In genomic region chr22:50434849-50435700, GRCh38 we compare ENCODE assay signal across 20 cellular contexts. TPM values are rescaled to one million over a fixed set of nuclear protein-coding genes. Genes with fewer than 3 reads are reported as not detected.
DNase-seq lines count a peak whose midpoint lies in the region; ATAC-seq, FAIRE-seq and TF ChIP-seq lines count a peak whose summit lies in the region.
"Had no signal": no experiment of that assay in that cellular context is flagged by ENCODE, and none has a peak within 500 bp of the region (broad histone marks: within the 10 kb centered on the region; RNA-seq: fewer than 3 reads in every experiment).

No MANE protein-coding gene starts in this region.

- no peaks in the 10 kb centered on the region for H3K9me3 Mint-ChIP-seq in activated T-cell treated with anti-CD3 and anti-CD28 coated beads, Interleukin-2, amount 50 U/mL, for 24 hours
- H3K9me3 Mint-ChIP-seq in Caco-2 (ENCODE audit: unreplicated experiment): no peaks in the 10 kb centered on the region
- H3K9me3 Mint-ChIP-seq: nephron progenitor cell had no signal

- BruUV-seq in Caco-2 (replicated peaks; lab: Mats Ljungman, UMichigan): no TSS peak

- peak; percentile 88 for FAIRE-seq in bronchial epithelial cell (lab: Jason Lieb, UNC)
- FAIRE-seq: H54, urothelium cell line had no signal

- H3K9me3 ChIP-seq in Caco-2: no peaks in the 10 kb centered on the region
- no peaks in the 10 kb centered on the region for H3K9me3 ChIP-seq in right lobe of liver

- H3K27me3 ChIP-seq in Caco-2 (replicated peaks; ENCODE audit: control insufficient read depth, insufficient read depth, low read length): no peaks in the 10 kb centered on the region
- no peaks in the 10 kb centered on the region for H3K27me3 ChIP-seq in bronchial epithelial cell (ENCODE audit: control insufficient read depth, insufficient read depth, low read length)
- no peaks in the 10 kb centered on the region for H3K27me3 ChIP-seq in right lobe of liver

- POLR2A ChIA-PET in Caco-2 (lab: Charles Lee): no interaction called here

- H3K4me1 ChIP-seq in Caco-2: no peaks in the 10 kb centered on the region
- no peaks in the 10 kb centered on the region for H3K4me1 ChIP-seq in right lobe of liver

- H3K4me3 ChIP-seq in Caco-2 (ENCODE audit: low read depth, low read length) (no peak overlapping the region), bronchial epithelial cell (ENCODE audit: low read depth, low read length) (no peak overlapping the region), right lobe of liver (no peak overlapping the region)

- CTCF ChIA-PET in Caco-2 (lab: Charles Lee): no interaction called here

- TF ChIP-seq CTCF in Caco-2 (IDR thresholded peaks at IDR 0.05; ENCODE audit: insufficient read depth in 1 of 2, low read depth in 1 of 2, low read length in 1 of 2, severe bottlenecking in 1 of 2, unreplicated experiment in 1 of 2): no peak
- no peak for TF ChIP-seq CTCF in bronchial epithelial cell (IDR thresholded peaks at IDR 0.05; ENCODE audit: insufficient read depth, low read length, severe bottlenecking)
- TF ChIP-seq CTCF in right lobe of liver (IDR thresholded peaks at IDR 0.05): no peak

- H3K4me1 Mint-ChIP-seq in activated T-cell treated with anti-CD3 and anti-CD28 coated beads, Interleukin-2, amount 50 U/mL, for 24 hours (ENCODE audit: low read depth): no peaks in the 10 kb centered on the region
- no peaks in the 10 kb centered on the region for H3K4me1 Mint-ChIP-seq in Caco-2 (ENCODE audit: low read depth, unreplicated experiment)
- H3K4me1 Mint-ChIP-seq: activated CD4-positive, alpha-beta T cell treated with anti-CD3 and anti-CD28 coated beads for 36 hours; nephron progenitor cell had no signal

- no peak overlapping the region for H3K27ac ChIP-seq in right lobe of liver

- intact Hi-C loops in Caco-2 (cut with micrococcal nuclease; ENCODE audit: unreplicated experiment) (no loop called here), right lobe of liver (cut with DNase I) (no loop called here)

- peaks cover 74% of the 10 kb centered on the region for H3K36me3 Mint-ChIP-seq in activated T-cell treated with anti-CD3 and anti-CD28 coated beads, Interleukin-2, amount 50 U/mL, for 24 hours (ENCODE audit: low read depth)
- peaks cover 37% of the 10 kb centered on the region for H3K36me3 Mint-ChIP-seq in Caco-2 (ENCODE audit: insufficient read depth, unreplicated experiment)

- peak overlapping the region; percentile 67 for H3K27ac Mint-ChIP-seq in activated T-cell treated with anti-CD3 and anti-CD28 coated beads, Interleukin-2, amount 50 U/mL, for 24 hours
- peak overlapping the region; percentile 45 for H3K27ac Mint-ChIP-seq in Caco-2 (ENCODE audit: unreplicated experiment)
- H3K27ac Mint-ChIP-seq: activated CD4-positive, alpha-beta T cell treated with anti-CD3 and anti-CD28 coated beads for 36 hours; nephron progenitor cell had no signal

- no peak overlapping the region for H3K4me3 Mint-ChIP-seq in activated T-cell treated with anti-CD3 and anti-CD28 coated beads, Interleukin-2, amount 50 U/mL, for 24 hours
- no peak overlapping the region for H3K4me3 Mint-ChIP-seq in Caco-2 (ENCODE audit: unreplicated experiment)
- H3K4me3 Mint-ChIP-seq: activated CD4-positive, alpha-beta T cell treated with anti-CD3 and anti-CD28 coated beads for 36 hours; nephron progenitor cell had no signal

- H3K36me3 ChIP-seq in Caco-2 (ENCODE audit: control insufficient read depth, insufficient read depth, low read length) (peaks cover 4% of the 10 kb centered on the region), bronchial epithelial cell (ENCODE audit: control insufficient read depth, insufficient read depth, low read length) (peaks cover 38% of the 10 kb centered on the region), right lobe of liver (peaks cover 18 to 82% (median 53%) of the 10 kb centered on the region in 4 donors)

- no peak for DNase-seq in activated T-cell treated with anti-CD3 and anti-CD28 coated beads, Interleukin-2, amount 50 U/mL, for 24 hours
- no peak for DNase-seq in activated T-cell treated with anti-CD3 and anti-CD28 coated beads, Interleukin-2, amount 50 U/mL, for 1 hour
- DNase-seq in Caco-2: no peak
- DNase-seq in bronchial epithelial cell (ENCODE audit: low read depth): peak; percentile 58
- DNase-seq in right lobe of liver: peak in 2 of 3 donors; percentile 21 to 57
- DNase-seq in occipital lobe (lab: John Stamatoyannopoulos, UW): no peak
- no peak for DNase-seq in NCI-H345 (lab: John Stamatoyannopoulos, UW)
- DNase-seq: activated CD4-positive, alpha-beta T cell treated with anti-CD3 and anti-CD28 coated beads for 36 hours; activated effector memory CD4-positive, alpha-beta T cell treated with Interleukin-2 at 50 U/mL for 16 hours; COR-L47; NCI-H1105; NCI-H2081; NCI-H524; nephron progenitor cell had no signal

- 81% methylated on average over 4 of the region's 38 CpGs for WGBS in right lobe of liver (ENCODE audit: insufficient coverage, low coverage, low lambda C conversion rate, missing lambda C conversion rate)

- ATAC-seq in right lobe of liver (no peak), GM18868 (IDR thresholded peaks at IDR 0.05; ENCODE audit: unreplicated experiment) (no peak)
- ATAC-seq: activated CD4-positive, alpha-beta T cell treated with anti-CD3 and anti-CD28 coated beads for 36 hours had no signal

- H3K27me3 Mint-ChIP-seq in activated T-cell treated with anti-CD3 and anti-CD28 coated beads, Interleukin-2, amount 50 U/mL, for 24 hours: no peaks in the 10 kb centered on the region
- no peaks in the 10 kb centered on the region for H3K27me3 Mint-ChIP-seq in Caco-2 (ENCODE audit: insufficient read depth, unreplicated experiment)
- H3K27me3 Mint-ChIP-seq: activated CD4-positive, alpha-beta T cell treated with anti-CD3 and anti-CD28 coated beads for 36 hours had no signal

- no peak for TF ChIP-seq POLR2A in right lobe of liver (IDR thresholded peaks at IDR 0.05)

RNA-seq across cellular contexts. Expression of gene SBF1, which starts 39.8 kb away (rescaled TPM):
- total RNA-seq in Caco-2 (2022) (77.8 and 82.8 TPM in 2 replicates), bronchial epithelial cell (123 and 129 TPM in 2 replicates), right lobe of liver (10 to 100 TPM; 18.3 to 28.9 (median 22.8) TPM), occipital lobe (97.0 TPM)

RNA-seq across cellular contexts. Expression of gene ADM2, which starts 46.3 kb away (rescaled TPM):
- total RNA-seq in Caco-2 (2022) (28.8 and 30.5 TPM in 2 replicates), bronchial epithelial cell (3.7 and 5.4 TPM in 2 replicates), right lobe of liver (10 to 100 TPM in 1 of 6 experiments, 1 to 10 TPM in 5; 1.0 to 19.2 (median 2.2) TPM), occipital lobe (not detected)
- total RNA-seq: A172, subcutaneous adipose tissue had no signal

RNA-seq across cellular contexts. Expression of gene MIOX, which starts 51.6 kb away (rescaled TPM):
- total RNA-seq in Caco-2 (2022) (0.32 TPM in 1 of 2 replicates, not detected in the other), bronchial epithelial cell (not detected in 2 replicates), right lobe of liver (not detected), occipital lobe (not detected)
- total RNA-seq: A172, Daoy, subcutaneous adipose tissue had no signal

Comparison
In these comparisons a context has a peak if more than half of its experiments do, and no peak if none do; other contexts are left out.
1. DNase-seq: peak in bronchial epithelial cell (single experiment) and right lobe of liver (2 of 3); none in activated T-cell treated with anti-CD3 and anti-CD28 coated beads, Interleukin-2, amount 50 U/mL, for 24 hours (single experiment), activated T-cell treated with anti-CD3 and anti-CD28 coated beads, Interleukin-2, amount 50 U/mL, for 1 hour (single experiment), Caco-2 (0 of 2), occipital lobe (single experiment) and NCI-H345 (single experiment).